ENCODE assay signal across 22 cellular contexts in the genomic region with DNA sequence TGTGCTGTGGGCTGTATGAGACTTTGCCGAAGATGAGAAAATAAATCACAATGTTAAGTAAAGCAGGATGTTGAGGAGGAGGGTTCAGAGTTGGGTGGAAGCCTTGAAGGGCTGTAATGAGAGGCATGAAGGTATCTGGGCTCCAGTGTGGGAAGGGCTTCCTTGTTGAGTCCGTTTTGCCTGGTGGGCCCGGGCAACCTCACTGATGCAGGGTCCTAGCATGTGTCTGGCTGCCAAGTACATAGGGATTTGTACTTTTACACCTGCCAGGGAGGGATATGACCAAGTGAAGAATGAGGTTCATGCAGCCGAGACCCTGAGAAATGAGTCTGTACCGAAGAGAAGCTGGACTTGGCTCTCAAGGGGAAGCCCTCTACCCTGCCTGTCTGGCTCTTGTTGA. TPM values are rescaled to one million over a fixed set of nuclear protein-coding genes. Genes with fewer than 3 reads are reported as not detected.
"Had no signal": no experiment of that assay in that cellular context is flagged by ENCODE, and none has a peak within 500 bp of the region (broad histone marks: within the 10 kb centered on the region; RNA-seq: fewer than 3 reads in every experiment).

No MANE protein-coding gene starts in this region.

- H3K9me3 ChIP-seq: ascending aorta, breast epithelium, gastrocnemius medialis, testis, upper lobe of left lung had no signal

- H3K27me3 ChIP-seq: ascending aorta, breast epithelium, gastrocnemius medialis, testis, upper lobe of left lung had no signal

- ATAC-seq: activated T-cell treated with anti-CD3 and anti-CD28 coated beads, Interleukin-2, amount 50 U/mL, for 72 hours; esophagus mucosa; gastrocnemius medialis; left cardiac atrium; natural killer cell; sciatic nerve; stimulated activated effector memory CD8-positive, alpha-beta T cell treated with anti-CD3 and anti-CD28 coated beads, Interleukin-12 subunit alpha, Interleukin-12 subunit beta, amount 100 ng/mL, for 72 hours; T-helper 17 cell had no signal

- H3K27ac ChIP-seq: ascending aorta, breast epithelium, gastrocnemius medialis, parathyroid adenoma, testis, upper lobe of left lung, VCaP had no signal

- H3K4me3 ChIP-seq: ascending aorta, breast epithelium, gastrocnemius medialis, testis, upper lobe of left lung had no signal

- DNase-seq: activated CD4-positive, alpha-beta T cell treated with anti-CD3 and anti-CD28 coated beads for 1 hour; activated CD8-positive, alpha-beta memory T cell treated with anti-CD3 and anti-CD28 coated beads for 24 hours; activated effector memory CD4-positive, alpha-beta T cell treated with anti-CD3 and anti-CD28 coated beads, Interleukin-2, amount 50 U/mL, for 16 hours; activated naive CD4-positive, alpha-beta T cell treated with anti-CD3 and anti-CD28 coated beads, Interleukin-2, amount 50 U/mL, for 16 hours; activated T-cell treated with anti-CD3 and anti-CD28 coated beads, Interleukin-2, amount 50 U/mL, for 72 hours; cortex of kidney; effector CD4-positive, alpha-beta T cell; gastrocnemius medialis; head of caudate nucleus; left cardiac atrium; natural killer cell; stimulated activated CD4-positive, alpha-beta T cell treated with anti-CD3 and anti-CD28 coated beads, Interleukin-4, amount 100 ng/mL, for 24 hours; T-helper 17 cell; testis; upper lobe of left lung had no signal

- H3K9ac ChIP-seq: parathyroid adenoma had no signal

- H3K4me1 Mint-ChIP-seq: natural killer cell; stimulated activated effector memory CD8-positive, alpha-beta T cell treated with anti-CD3 and anti-CD28 coated beads, Interleukin-12 subunit alpha, Interleukin-12 subunit beta, amount 100 ng/mL, for 72 hours; T-helper 17 cell had no signal

- H3K36me3 Mint-ChIP-seq: natural killer cell; stimulated activated effector memory CD8-positive, alpha-beta T cell treated with anti-CD3 and anti-CD28 coated beads, Interleukin-12 subunit alpha, Interleukin-12 subunit beta, amount 100 ng/mL, for 72 hours had no signal

- H3K4me3 Mint-ChIP-seq: activated T-cell treated with anti-CD3 and anti-CD28 coated beads, Interleukin-2, amount 50 U/mL, for 72 hours; natural killer cell; stimulated activated effector memory CD8-positive, alpha-beta T cell treated with anti-CD3 and anti-CD28 coated beads, Interleukin-12 subunit alpha, Interleukin-12 subunit beta, amount 100 ng/mL, for 72 hours; T-helper 17 cell had no signal

- H2AFZ ChIP-seq: parathyroid adenoma had no signal

- H3K36me3 ChIP-seq: ascending aorta, breast epithelium, gastrocnemius medialis, upper lobe of left lung had no signal

- H3K4me1 ChIP-seq: ascending aorta, breast epithelium, gastrocnemius medialis, parathyroid adenoma, testis, upper lobe of left lung had no signal

- H3K27ac Mint-ChIP-seq: activated T-cell treated with anti-CD3 and anti-CD28 coated beads, Interleukin-2, amount 50 U/mL, for 72 hours; natural killer cell; stimulated activated effector memory CD8-positive, alpha-beta T cell treated with anti-CD3 and anti-CD28 coated beads, Interleukin-12 subunit alpha, Interleukin-12 subunit beta, amount 100 ng/mL, for 72 hours; T-helper 17 cell had no signal

- H3K9me3 Mint-ChIP-seq: activated T-cell treated with anti-CD3 and anti-CD28 coated beads, Interleukin-2, amount 50 U/mL, for 72 hours; natural killer cell; stimulated activated effector memory CD8-positive, alpha-beta T cell treated with anti-CD3 and anti-CD28 coated beads, Interleukin-12 subunit alpha, Interleukin-12 subunit beta, amount 100 ng/mL, for 72 hours had no signal

- H3K79me2 ChIP-seq: parathyroid adenoma had no signal

RNA-seq across cellular contexts. Expression of gene DPYSL3, which starts 58.8 kb away (rescaled TPM):
- total RNA-seq: natural killer cell, T-helper 17 cell had no signal
